8 cellular contexts compared by ENCODE assay signal in the genomic region with DNA sequence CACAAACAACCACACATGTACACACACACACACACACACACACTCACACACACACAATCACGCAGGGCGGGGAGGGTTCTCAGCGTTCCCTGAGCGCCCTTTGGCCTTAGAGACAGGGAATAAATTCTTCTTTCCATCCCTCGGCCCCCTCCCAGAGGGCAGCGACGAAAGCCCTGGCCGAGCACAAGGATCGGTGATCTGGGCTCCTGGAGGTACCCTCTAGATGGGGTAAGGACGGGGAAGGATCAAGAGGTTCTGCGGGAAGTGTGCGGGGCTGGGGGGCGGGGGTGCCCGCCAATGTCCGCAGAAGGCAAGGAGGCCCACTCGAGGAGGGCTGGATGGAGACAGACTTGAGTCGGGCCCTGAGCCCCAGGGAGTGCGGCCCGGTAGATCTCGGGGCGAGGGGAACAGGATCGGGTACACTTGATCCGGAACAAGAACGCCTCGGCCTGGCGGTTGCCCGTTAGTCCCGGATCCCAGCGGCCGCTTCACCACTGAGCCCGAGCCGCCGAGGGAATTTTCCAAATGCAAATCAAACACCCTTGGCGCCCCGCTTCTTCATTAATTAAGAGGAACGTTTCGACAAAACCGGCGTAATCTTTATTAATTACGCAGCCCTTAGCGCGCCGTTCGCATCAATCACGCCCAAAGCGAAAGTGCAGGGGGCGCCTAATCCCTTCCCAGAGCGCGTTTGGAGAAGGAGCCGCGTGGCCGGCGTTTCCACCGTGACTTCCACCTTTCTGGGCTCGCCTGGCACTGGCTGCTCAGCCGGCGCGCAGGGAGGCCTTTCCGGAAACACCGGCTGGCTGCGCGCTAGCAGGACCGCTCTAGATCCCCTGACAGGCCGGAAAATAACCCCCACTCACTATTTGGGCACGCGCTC. TPM values are rescaled to one million over a fixed set of nuclear protein-coding genes. Genes with fewer than 3 reads are reported as not detected.
DNase-seq lines count a peak whose midpoint lies in the region; ATAC-seq, FAIRE-seq and TF ChIP-seq lines count a peak whose summit lies in the region.
"Had no signal": no experiment of that assay in that cellular context is flagged by ENCODE, and none has a peak within 500 bp of the region (broad histone marks: within the 10 kb centered on the region; RNA-seq: fewer than 3 reads in every experiment).

No MANE protein-coding gene starts in this region.

- H3K4me1 ChIP-seq in HepG2 (ENCODE audit: insufficient read depth, low read length) (peaks cover 16% of the 10 kb centered on the region), thyroid gland (peaks cover 17 to 31% of the 10 kb centered on the region in 2 donors)

- TF ChIP-seq EP300 in HepG2 (IDR thresholded peaks at IDR 0.05; ENCODE audit: low read depth in 2 of 2, low read length in 2 of 2) (no peak), HepG2 (CRISPR knock-in tag; IDR thresholded peaks at IDR 0.05; ENCODE audit: borderline replicate concordance) (no peak)

- H2AFZ ChIP-seq in HepG2 (ENCODE audit: low read length): no peak overlapping the region

- no peaks in the 10 kb centered on the region for H4K20me1 ChIP-seq in HepG2 (ENCODE audit: insufficient read depth, low read length)

- H3K27ac ChIP-seq in HepG2 (ENCODE audit: extremely low read length, insufficient read depth, low read length): no peak overlapping the region
- H3K27ac ChIP-seq in thyroid gland: no peak overlapping the region

- intact Hi-C loops in HepG2 (cut with micrococcal nuclease; ENCODE audit: unreplicated experiment): no loop called here
- intact Hi-C loops in thyroid gland (cut with DNase I): no loop called here

- 17% methylated on average over 38 of the region's 66 CpGs for WGBS in HepG2 (ENCODE audit: low lambda C conversion rate)
- 3 to 5% methylated on average over 42 to 43 of the region's 66 CpGs for WGBS in thyroid gland, 2 donors

- DNase-seq in HT-29 (ENCODE audit: low spot score): peak; percentile 2
- DNase-seq in astrocyte of the spinal cord (ENCODE audit: low read depth, low spot score): peak; percentile 41
- DNase-seq in HepG2 (ENCODE audit: low spot score): no peak
- peak; percentile 36 to 38 for DNase-seq in thyroid gland
- DNase-seq in T-helper 9 cell: no peak

- TF ChIP-seq RAD21 in HepG2 (CRISPR knock-in tag; IDR thresholded peaks at IDR 0.05): no peak

- ATAC-seq in HepG2 (peak; percentile 49), HG02938 (IDR thresholded peaks at IDR 0.05; ENCODE audit: unreplicated experiment) (no peak)

- TF ChIP-seq CTCF in GM12875 (IDR thresholded peaks at IDR 0.05; ENCODE audit: borderline replicate concordance, insufficient read depth, low read depth, low read length) (no peak), astrocyte of the spinal cord (IDR thresholded peaks at IDR 0.05; ENCODE audit: low read depth, low read length) (peak; percentile 4), HepG2 (CRISPR knock-in tag; IDR thresholded peaks at IDR 0.05) (peak; percentile 17; the same call in 1 of the 2 replicates), thyroid gland (IDR thresholded peaks at IDR 0.05) (no peak)

- H3K79me2 ChIP-seq in HepG2 (ENCODE audit: insufficient read depth, low read length): no peaks in the 10 kb centered on the region

- H3K4me3 ChIP-seq in GM12875 (ENCODE audit: low read depth, low read length) (peak overlapping the region; percentile 43), astrocyte of the spinal cord (ENCODE audit: low read depth, low read length) (peak overlapping the region; percentile 45), HepG2 (replicated peaks in 1 of 3; ENCODE audit: insufficient read depth in 1 of 3, low read depth in 2 of 3, low read length in 3 of 3) (peak overlapping the region; percentile 30 to 58 (median 37); a peak in 4 of 6 replicates), thyroid gland (replicated peaks in 1 of 3) (peak overlapping the region in 2 of 3 donors; percentile 2 to 18)

- H3K36me3 ChIP-seq in HepG2 (replicated peaks in 1 of 2; ENCODE audit: control insufficient read depth in 1 of 2, insufficient read depth in 2 of 2, low read length in 2 of 2) (no peaks in the 10 kb centered on the region), thyroid gland (no peaks in the 10 kb centered on the region)

- in situ Hi-C loops in astrocyte of the spinal cord (cut with HindIII; ENCODE audit: low sequenced_read_pairs) (loop anchor here (25.0 kb wide), 1 partner anchor 268 kb away; no protein-coding TSS in a partner anchor), HepG2 (cut with HindIII; ENCODE audit: extremely low pct_ligation_motif_present, low pct_unique_long_range_greater_than_20kb) (no loop called here)

- TF ChIP-seq POLR2A in HepG2 (IDR thresholded peaks at IDR 0.05; ENCODE audit: insufficient read depth in 1 of 2, low read depth in 2 of 2, low read length in 2 of 2) (no peak), thyroid gland (IDR thresholded peaks at IDR 0.05) (no peak)

- no TSS peak for BruUV-seq in HepG2 (replicated peaks; lab: Mats Ljungman, UMichigan)

- FAIRE-seq in HepG2 (lab: Jason Lieb, UNC): no peak
- FAIRE-seq: TTC549 had no signal

- H3K27me3 ChIP-seq in HepG2 (ENCODE audit: control insufficient read depth in 1 of 2, insufficient read depth in 2 of 2, low read length in 2 of 2) (peaks cover 27 to 98% of the 10 kb centered on the region in 2 experiments), thyroid gland (peaks cover 88% of the 10 kb centered on the region)

- H3K4me2 ChIP-seq in HepG2 (ENCODE audit: low read depth, low read length): peak overlapping the region; percentile 61

- H3K9me3 ChIP-seq in HepG2 (ENCODE audit: low read length) (no peaks in the 10 kb centered on the region), thyroid gland (no peaks in the 10 kb centered on the region)

- POLR2A ChIA-PET in HepG2 (lab: Yijun Ruan, JAX): no interaction called here

- CTCF ChIA-PET in HepG2 (lab: Yijun Ruan, JAX; ENCODE audit: low intra/inter-chr PET ratio, low total read pairs): no interaction called here

- H3K9ac ChIP-seq in HepG2 (ENCODE audit: insufficient read depth, low read depth, low read length): no peak overlapping the region

TF ChIP-seq in HepG2, 621 proteins besides CTCF, POLR2A, EP300 and RAD21 (continues in another document):
- TF ChIP-seq MAX (IDR thresholded peaks at IDR 0.05): 0 out of 2 replicates have a peak, but pooled peaks have one; percentile 39
- TF ChIP-seq HNRNPLL (IDR thresholded peaks at IDR 0.05; ENCODE audit: low read depth, low read length, poor library complexity, severe bottlenecking): peak; percentile 82
- peak; percentile 31; the same call in 1 of the 2 replicates for TF ChIP-seq ZNF687 (CRISPR knock-in tag; IDR thresholded peaks at IDR 0.05)

RNA-seq across cellular contexts. Expression of gene PAX3, which starts 7.0 kb away (rescaled TPM):
- total RNA-seq in HT-29 (2014; rRNA removed; shearing (Covaris generic)): not detected in 2 replicates
- total RNA-seq in HepG2 (2016; rRNA removed; fragmentation: Illumina TruSeq; extraction: Trizol): not detected in 2 replicates
- not detected in 2 replicates for total RNA-seq in HepG2 (2016; cell fraction: cytosol; rRNA removed; fragmentation: Illumina TruSeq; extraction: Trizol; ENCODE audit: low read depth)
- total RNA-seq in HepG2 (2016; cell fraction: insoluble cytoplasmic fraction; rRNA removed; fragmentation: Illumina TruSeq; extraction: Trizol): not detected in 2 replicates
- not detected in 2 replicates for total RNA-seq in HepG2 (2016; cell fraction: membrane; rRNA removed; fragmentation: Illumina TruSeq; extraction: Trizol)
- not detected in 2 replicates for total RNA-seq in HepG2 (2016; cell fraction: nucleus; rRNA removed; fragmentation: Illumina TruSeq; extraction: Trizol)
- polyA plus RNA-seq in HepG2 (2011; rRNA removed): 0.07 TPM in 1 of 2 replicates, not detected in the other
- not detected in 2 replicates for polyA plus RNA-seq in HepG2 (2011; cell fraction: cytosol; rRNA removed)
- not detected in 2 replicates for polyA plus RNA-seq in HepG2 (2011; cell fraction: nucleus; rRNA removed)
- not detected in 2 replicates for polyA plus RNA-seq in HepG2 (2012)
- not detected in 2 replicates for polyA plus RNA-seq in HepG2 (2016; cell fraction: cytosol; fragmentation: Illumina TruSeq; extraction: Trizol; ENCODE audit: low read depth)
- polyA plus RNA-seq in HepG2 (2016; cell fraction: insoluble cytoplasmic fraction; fragmentation: Illumina TruSeq; extraction: Trizol; ENCODE audit: low read depth): not detected in 2 replicates
- polyA plus RNA-seq in HepG2 (2016; cell fraction: membrane; fragmentation: Illumina TruSeq; extraction: Trizol; ENCODE audit: low read depth): not detected in 2 replicates
- not detected in 2 replicates for polyA plus RNA-seq in HepG2 (2016; cell fraction: nucleus; fragmentation: Illumina TruSeq; extraction: Trizol; ENCODE audit: insufficient read depth, low read depth)
- not detected in 2 replicates for polyA minus RNA-seq in HepG2 (2011; rRNA and poly(A)+ RNA removed; ENCODE audit: low replicate concordance)
- not detected in 2 replicates for polyA minus RNA-seq in HepG2 (2011; cell fraction: cytosol; rRNA and poly(A)+ RNA removed)
- not detected in 2 replicates for polyA minus RNA-seq in HepG2 (2011; cell fraction: nucleus; rRNA and poly(A)+ RNA removed)
- not detected for total RNA-seq in thyroid gland

Comparison
In these comparisons a context has a peak if more than half of its experiments do, and no peak if none do; other contexts are left out.
1. CTCF ChIP-seq: peak in astrocyte of the spinal cord (single experiment) and HepG2 (single experiment); none in GM12875 (single experiment) and thyroid gland (0 of 6).
2. DNase-seq: peak in HT-29 (single experiment), astrocyte of the spinal cord (single experiment) and thyroid gland (2 of 2); none in HepG2 (single experiment) and T-helper 9 cell (single experiment).
3. Peak in every context shown above with its lines, with median percentiles within 50 percentile points of each other: H3K4me3 ChIP-seq.